Comparison of ENCODE assay signal across 16 cellular contexts in the genomic region with DNA sequence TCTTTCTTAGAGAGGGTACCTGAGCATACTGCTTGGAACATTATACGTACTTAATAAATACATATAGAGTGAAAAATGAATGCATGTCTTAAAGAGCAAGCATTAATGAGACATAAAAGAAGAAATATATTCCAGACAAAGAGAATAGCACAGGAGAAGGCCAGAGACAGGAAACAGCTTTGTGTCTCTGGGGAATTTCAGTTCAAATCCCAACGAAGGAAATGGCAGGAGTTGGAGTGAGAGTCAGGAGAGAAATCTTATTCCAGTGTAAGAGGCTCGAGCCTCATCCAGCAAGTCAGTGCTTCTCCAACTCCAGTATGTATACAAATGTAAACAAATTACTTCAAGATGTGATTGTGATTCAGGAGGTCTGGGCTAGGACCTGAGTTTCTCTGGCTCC.
DNase-seq lines count a peak whose midpoint lies in the region; ATAC-seq and TF ChIP-seq lines count a peak whose summit lies in the region.
"Had no signal": no experiment of that assay in that cellular context is flagged by ENCODE, and none has a peak within 500 bp of the region (broad histone marks: within the 10 kb centered on the region; RNA-seq: fewer than 3 reads in every experiment).

No MANE protein-coding gene starts in this region.

- no peaks in the 10 kb centered on the region for H3K27me3 ChIP-seq in IMR-90 (ENCODE audit: control insufficient read depth, insufficient read depth, low read length)
- H3K27me3 ChIP-seq in mesenchymal stem cell (ENCODE audit: control insufficient read depth in 1 of 2, insufficient read depth in 1 of 2, low read length in 2 of 2), result no peaks in the 10 kb centered on the region

- H3K4me3 Mint-ChIP-seq in endothelial cell (ENCODE audit: unreplicated experiment), result no peak overlapping the region
- H3K4me3 Mint-ChIP-seq: CD4-positive, alpha-beta memory T cell; GM23338; H9 had no signal

- H3K9me3 Mint-ChIP-seq in endothelial cell (ENCODE audit: unreplicated experiment), result no peaks in the 10 kb centered on the region

- no peak overlapping the region for H2BK12ac ChIP-seq in mesenchymal stem cell (ENCODE audit: low read length in 2 of 2)

- peak overlapping the region; percentile 24; the same call in 1 of the 2 replicates for H2AK5ac ChIP-seq in IMR-90 (ENCODE audit: low read depth, low read length)
- no peak overlapping the region for H2AK5ac ChIP-seq in mesenchymal stem cell (ENCODE audit: low read length, severe bottlenecking)

- TF ChIP-seq RAD21 in IMR-90 (IDR thresholded peaks at IDR 0.05; ENCODE audit: low read length), result no peak

- intact Hi-C loops in IMR-90 (cut with micrococcal nuclease), result loop anchor here (10.0 kb wide), 1 partner anchor 107 kb away; the partner anchor contains the start of gene RAP2A

- dilution Hi-C loops in IMR-90 (cut with HindIII; ENCODE audit: low sequenced_read_pairs, unreplicated experiment), result no loop called here

- H3K18ac ChIP-seq in IMR-90 (ENCODE audit: low read depth, low read length) (0 out of 2 replicates have a peak overlapping the region, but pooled peaks have one; percentile 51), mesenchymal stem cell (ENCODE audit: low read depth in 1 of 2, low read length in 2 of 2) (peak overlapping the region; percentile 28 to 40)

- H3K9me3 ChIP-seq in IMR-90 (ENCODE audit: control insufficient read depth, insufficient read depth, low read length) (no peaks in the 10 kb centered on the region), mesenchymal stem cell (ENCODE audit: control insufficient read depth, low read length) (no peaks in the 10 kb centered on the region)
- H3K9me3 ChIP-seq: A549 had no signal

- H3K4me3 ChIP-seq in IMR-90 (ENCODE audit: insufficient read depth, low read depth, low read length) (no peak overlapping the region), mesenchymal stem cell (ENCODE audit: insufficient read depth in 1 of 2, low read depth in 1 of 2, low read length in 2 of 2) (no peak overlapping the region)
- H3K4me3 ChIP-seq: A549, GM23338 had no signal

- H3K27ac ChIP-seq in IMR-90 (ENCODE audit: insufficient read depth, low read length), result peak overlapping the region; percentile 33; the same call in 1 of the 2 replicates
- no peak overlapping the region for H3K27ac ChIP-seq in mesenchymal stem cell (ENCODE audit: low read length, poor library complexity, severe bottlenecking)
- H3K27ac ChIP-seq: A549 had no signal

- 0 out of 2 replicates have a peak overlapping the region, but pooled peaks have one; percentile 13 for H3K23ac ChIP-seq in IMR-90 (ENCODE audit: low read depth, low read length)
- no peak overlapping the region for H3K23ac ChIP-seq in mesenchymal stem cell (ENCODE audit: low read length in 2 of 2)

- H3K9ac ChIP-seq in IMR-90 (ENCODE audit: low read depth, low read length) (no peak overlapping the region), mesenchymal stem cell (ENCODE audit: low read length) (no peak overlapping the region)

- H2BK5ac ChIP-seq in IMR-90 (ENCODE audit: low read depth, low read length, poor library complexity, severe bottlenecking) (no peak overlapping the region), mesenchymal stem cell (ENCODE audit: low read depth, low read length, poor library complexity, severe bottlenecking) (no peak overlapping the region)

- H4K91ac ChIP-seq in IMR-90 (ENCODE audit: insufficient read depth, low read depth, low read length) (peak overlapping the region; percentile 17; the same call in 1 of the 2 replicates), mesenchymal stem cell (ENCODE audit: low read length) (no peak overlapping the region)

- no peak overlapping the region for H2AK9ac ChIP-seq in IMR-90 (replicated peaks; ENCODE audit: low read depth, low read length, poor library complexity)

- CTCF ChIA-PET in IMR-90 (lab: Yijun Ruan, JAX), result no interaction called here

- H3K4me2 ChIP-seq in IMR-90 (ENCODE audit: low read depth, low read length), result no peak overlapping the region
- no peak overlapping the region for H3K4me2 ChIP-seq in mesenchymal stem cell (ENCODE audit: low read length, poor library complexity, severe bottlenecking)
- H3K4me2 ChIP-seq: A549, GM23338 had no signal

- DNase-seq in IMR-90 (peak; percentile 38), endothelial cell (ENCODE audit: low spot score) (no peak), mesenchymal stem cell (peak; percentile 30), NCI-H774 (lab: John Stamatoyannopoulos, UW) (no peak)
- DNase-seq: 8988T; C1 segment of cervical spinal cord; Calu3; CD4-positive, alpha-beta memory T cell; COR-L47; DND-41; H9 had no signal

- H3K27me3 Mint-ChIP-seq in endothelial cell (ENCODE audit: unreplicated experiment), result peaks cover 3% of the 10 kb centered on the region

- peak overlapping the region; percentile 62; the same call in 1 of the 2 replicates for H2BK20ac ChIP-seq in IMR-90 (ENCODE audit: low read depth, low read length)

- H3K36me3 ChIP-seq in IMR-90 (ENCODE audit: control insufficient read depth, insufficient read depth, low read length) (no peaks in the 10 kb centered on the region), mesenchymal stem cell (ENCODE audit: control insufficient read depth in 1 of 2, insufficient read depth in 2 of 2, low read depth in 1 of 2, low read length in 2 of 2) (no peaks in the 10 kb centered on the region)

- H3K9me1 ChIP-seq in IMR-90 (ENCODE audit: insufficient read depth, low read length), result peaks cover 6% of the 10 kb centered on the region; the same call in 1 of the 2 replicates

- H4K8ac ChIP-seq in IMR-90 (ENCODE audit: low read depth in 2 of 2, low read length in 2 of 2) (0 out of 4 replicates have a peak overlapping the region, but pooled peaks of 1 of the 2 experiments have one; percentile 36), mesenchymal stem cell (ENCODE audit: low read length) (no peak overlapping the region)

- no peak for TF ChIP-seq POLR2A in IMR-90 (IDR thresholded peaks at IDR 0.05; ENCODE audit: low read depth, low read length)

- H3K36me3 Mint-ChIP-seq in endothelial cell (ENCODE audit: low read depth, unreplicated experiment), result no peaks in the 10 kb centered on the region
- H3K36me3 Mint-ChIP-seq: CD4-positive, alpha-beta memory T cell had no signal

- TF ChIP-seq CTCF in IMR-90 (conservative IDR thresholded peaks at IDR 0.05; ENCODE audit: low read depth, low read length) (no peak), endothelial cell (IDR thresholded peaks at IDR 0.05; ENCODE audit: unreplicated experiment) (no peak)

- ATAC-seq in IMR-90 (ENCODE audit: low read depth) (no peak), GM21717 (IDR thresholded peaks at IDR 0.05; ENCODE audit: unreplicated experiment) (no peak), GM18861 (IDR thresholded peaks at IDR 0.05; ENCODE audit: unreplicated experiment) (no peak)
- ATAC-seq: A549, GM23338, HCT116 had no signal

- H2BK120ac ChIP-seq in IMR-90 (ENCODE audit: low read depth, low read length) (peak overlapping the region; percentile 64), mesenchymal stem cell (ENCODE audit: low read depth, low read length) (no peak overlapping the region)

- no CpG with 5 or more reads among the region's 3 CpGs for WGBS in IMR-90 (ENCODE audit: extremely low coverage in 2 of 2, insufficient read length in 1 of 2), 2 experiments
- WGBS in mesenchymal stem cell, result no CpG with 5 or more reads among the region's 3 CpGs

- H3K4me1 ChIP-seq in IMR-90 (ENCODE audit: control insufficient read depth, insufficient read depth, low read length), result peaks cover 23% of the 10 kb centered on the region
- no peaks in the 10 kb centered on the region for H3K4me1 ChIP-seq in mesenchymal stem cell (ENCODE audit: control insufficient read depth, insufficient read depth, low read depth, low read length)
- H3K4me1 ChIP-seq: A549 had no signal

- BruUV-seq in IMR-90 (replicated peaks; lab: Mats Ljungman, UMichigan), result no TSS peak

- in situ Hi-C loops in IMR-90 (cut with MboI; ENCODE audit: low sequenced_read_pairs), result no loop called here

- H3K4me1 Mint-ChIP-seq in endothelial cell (ENCODE audit: unreplicated experiment), result peaks cover 13% of the 10 kb centered on the region
- H3K4me1 Mint-ChIP-seq: GM23338 had no signal

- H2BK15ac ChIP-seq in IMR-90 (ENCODE audit: low read depth, low read length) (peak overlapping the region; percentile 0; the same call in 2 of the 3 replicates), mesenchymal stem cell (ENCODE audit: low read depth, poor library complexity, severe bottlenecking) (no peak overlapping the region)

- no peak overlapping the region for H3K56ac ChIP-seq in IMR-90 (ENCODE audit: extremely low read depth, insufficient read depth, low read length)

- no peaks in the 10 kb centered on the region for H4K20me1 ChIP-seq in IMR-90 (ENCODE audit: insufficient read depth, low read length)

- no peaks in the 10 kb centered on the region for H3K79me1 ChIP-seq in IMR-90 (ENCODE audit: low read depth in 1 of 2, low read length in 2 of 2)
- H3K79me1 ChIP-seq in mesenchymal stem cell (replicated peaks; ENCODE audit: low read length, poor library complexity, severe bottlenecking), result no peaks in the 10 kb centered on the region

- POLR2A ChIA-PET in IMR-90 (lab: Charles Lee; ENCODE audit: unreplicated experiment), result no interaction called here

- H3K27ac Mint-ChIP-seq in endothelial cell (ENCODE audit: unreplicated experiment), result peak overlapping the region; percentile 18
- H3K27ac Mint-ChIP-seq: CD4-positive, alpha-beta memory T cell; GM23338; H9 had no signal

- no peak overlapping the region for H4K5ac ChIP-seq in IMR-90 (ENCODE audit: low read depth, low read length)

- H2AFZ ChIP-seq in IMR-90 (replicated peaks; ENCODE audit: low read length, poor library complexity) (no peak overlapping the region), mesenchymal stem cell (ENCODE audit: low read depth, low read length) (no peak overlapping the region)
- H2AFZ ChIP-seq: GM23338 had no signal

- peak overlapping the region; percentile 36 for H3K4ac ChIP-seq in IMR-90 (ENCODE audit: low read depth, low read length)
- H3K4ac ChIP-seq in mesenchymal stem cell (ENCODE audit: low read depth in 1 of 2, low read length in 2 of 2), result no peak overlapping the region

- no peak overlapping the region for H3K14ac ChIP-seq in IMR-90 (replicated peaks; ENCODE audit: low read depth, low read length)
- H3K14ac ChIP-seq in mesenchymal stem cell (ENCODE audit: low read length in 2 of 2), result no peak overlapping the region

TF ChIP-seq in IMR-90, 13 proteins besides CTCF, POLR2A, EP300 and RAD21 (continues in another document):
- TF ChIP-seq MAFK (IDR thresholded peaks at IDR 0.05; ENCODE audit: low read depth, low read length) (no peak), CEBPB (IDR thresholded peaks at IDR 0.05; ENCODE audit: low read depth, low read length) (no peak), MXI1 (IDR thresholded peaks at IDR 0.05; ENCODE audit: borderline replicate concordance, low read depth, low read length) (no peak), CHD1 (IDR thresholded peaks at IDR 0.05; ENCODE audit: low read depth, low read length) (no peak), MAZ (IDR thresholded peaks at IDR 0.05; ENCODE audit: borderline replicate concordance, low read depth, low read length) (no peak), BHLHE40 (IDR thresholded peaks at IDR 0.05; ENCODE audit: low read depth, low read length) (no peak), SMC3 (IDR thresholded peaks at IDR 0.05; ENCODE audit: low read depth, low read length) (no peak)

Comparison
In these comparisons a context has a peak if more than half of its experiments do, and no peak if none do; other contexts are left out.
1. DNase-seq: peak in IMR-90 (single experiment) and mesenchymal stem cell (single experiment); none in endothelial cell (single experiment) and NCI-H774 (single experiment).